8 cellular contexts compared by ENCODE assay signal in genomic region chr3:137970914-137971831, GRCh38. TPM values are rescaled to one million over a fixed set of nuclear protein-coding genes. Genes with fewer than 3 reads are reported as not detected.
A peak's percentile ranks its signal among the peaks of the same experiment; 100 is the strongest.
DNase-seq lines count a peak whose midpoint lies in the region; ATAC-seq and TF ChIP-seq lines count a peak whose summit lies in the region.

No MANE protein-coding gene starts in this region.

- H3K36me3 ChIP-seq in SK-N-SH (replicated peaks in 1 of 2; ENCODE audit: control insufficient read depth in 1 of 2, insufficient read depth in 2 of 2, low read length in 1 of 2) (no peaks in the 10 kb centered on the region), adipocyte (ENCODE audit: control insufficient read depth, insufficient read depth, low read length, severe bottlenecking) (no peaks in the 10 kb centered on the region)

- H3K9me2 ChIP-seq in SK-N-SH: no peaks in the 10 kb centered on the region

- POLR2A ChIA-PET in SK-N-SH (lab: Yijun Ruan, JAX): no interaction called here

- H3K79me2 ChIP-seq in SK-N-SH (ENCODE audit: insufficient read depth): no peaks in the 10 kb centered on the region

- peak overlapping the region; percentile 50; the same call in 1 of the 2 replicates for H3K4me2 ChIP-seq in SK-N-SH

- H3K4me3 ChIP-seq in NB4 (ENCODE audit: low read depth, low read length): no peak overlapping the region
- peak overlapping the region in 1 of 2 experiments; percentile 40; a peak in 3 of 4 replicates for H3K4me3 ChIP-seq in SK-N-SH (ENCODE audit: low read depth in 2 of 2, low read length in 1 of 2)
- peak overlapping the region; percentile 45 for H3K4me3 ChIP-seq in adipocyte (ENCODE audit: low read length)
- H3K4me3 ChIP-seq in retinal pigment epithelial cell (ENCODE audit: low read length): no peak overlapping the region

- no peaks in the 10 kb centered on the region for H3K36me3 Mint-ChIP-seq in HFFc6 (ENCODE audit: low read depth)

- no peaks in the 10 kb centered on the region for H3F3A ChIP-seq in SK-N-SH (replicated peaks; ENCODE audit: insufficient read depth)

- peaks cover 7% of the 10 kb centered on the region for H3K27me3 Mint-ChIP-seq in HFFc6 (ENCODE audit: insufficient read depth)

- intact Hi-C loops in left ventricle myocardium superior (cut with micrococcal nuclease): no loop called here

- H3K27ac Mint-ChIP-seq in HFFc6: no peak overlapping the region

- H3K9ac ChIP-seq in SK-N-SH (no peak overlapping the region), adipocyte (ENCODE audit: low read length) (peak overlapping the region; percentile 19)

- peak; percentile 93 for ATAC-seq in left ventricle myocardium superior

- CTCF ChIA-PET in SK-N-SH (lab: Yijun Ruan, JAX): interaction anchor here (0.6 to 5.9 kb wide), 62 partner anchors 8 to 939 kb away, joined by 3 to 75 read pairs (median 3); partner anchors contain the start of genes CLDN18 and SOX14

- WGBS in SK-N-SH (ENCODE audit: low lambda C conversion rate): 14% methylated on average over 18 of the region's 18 CpGs

- no peak for TF ChIP-seq POLR2A in NB4 (IDR thresholded peaks at IDR 0.05; ENCODE audit: extremely low read depth, insufficient read length)

- TF ChIP-seq CTCF in GM12873 (IDR thresholded peaks at IDR 0.05; ENCODE audit: insufficient read depth, low read depth, low read length, missing control alignments) (peak; percentile 94), HFFc6 (IDR thresholded peaks at IDR 0.05) (peak; percentile 92), NB4 (IDR thresholded peaks at IDR 0.05; ENCODE audit: low read depth, low read length) (peak; percentile 87), SK-N-SH (IDR thresholded peaks at IDR 0.05) (peak; percentile 85), retinal pigment epithelial cell (conservative IDR thresholded peaks at IDR 0.05; ENCODE audit: low read depth, low read length) (peak; percentile 97)

- H3K27me3 ChIP-seq in SK-N-SH (ENCODE audit: insufficient read depth): no peaks in the 10 kb centered on the region
- peaks cover 17% of the 10 kb centered on the region for H3K27me3 ChIP-seq in adipocyte (replicated peaks; ENCODE audit: control insufficient read depth, insufficient read depth, low read length)

- peak overlapping the region; percentile 21; the same call in 1 of the 2 replicates for H3K4me3 Mint-ChIP-seq in HFFc6

- no peaks in the 10 kb centered on the region for H4K20me1 ChIP-seq in SK-N-SH (ENCODE audit: insufficient read depth)

- TF ChIP-seq EP300 in SK-N-SH (IDR thresholded peaks at IDR 0.05; ENCODE audit: borderline replicate concordance in 1 of 2, low read depth in 1 of 2, low read length in 1 of 2): no peak

- H3K27ac ChIP-seq in SK-N-SH (ENCODE audit: low read depth in 2 of 2, low read length in 1 of 2): no peak overlapping the region

- peak; percentile 91 for TF ChIP-seq RAD21 in SK-N-SH (IDR thresholded peaks at IDR 0.05; ENCODE audit: low read length)

- H2AFZ ChIP-seq in SK-N-SH (ENCODE audit: low read depth): peak overlapping the region; percentile 78; the same call in 1 of the 2 replicates

- no peaks in the 10 kb centered on the region for H3K9me3 ChIP-seq in SK-N-SH
- no peaks in the 10 kb centered on the region for H3K9me3 ChIP-seq in adipocyte (ENCODE audit: control insufficient read depth, low read length)

- no peaks in the 10 kb centered on the region for H3K9me3 Mint-ChIP-seq in HFFc6

- no peaks in the 10 kb centered on the region for H3K4me1 Mint-ChIP-seq in HFFc6 (ENCODE audit: low read depth)

- DNase-seq in HFFc6 (peak; percentile 65), NB4 (ENCODE audit: low read depth) (peak; percentile 68), SK-N-SH (peak; percentile 72), adipocyte (ENCODE audit: low read depth) (peak; percentile 86), left ventricle myocardium superior (peak; percentile 85), retinal pigment epithelial cell (ENCODE audit: low read depth) (peak; percentile 9), cortex of kidney (lab: John Stamatoyannopoulos, UW) (no peak)

- H3K4me1 ChIP-seq in SK-N-SH (ENCODE audit: control insufficient read depth in 1 of 2, insufficient read depth in 2 of 2, low read depth in 1 of 2, low read length in 1 of 2) (peaks cover 0 to 3% of the 10 kb centered on the region in 2 experiments; a peak in 1 of 4 replicates), adipocyte (ENCODE audit: control insufficient read depth, insufficient read depth, low read length) (peaks cover 3% of the 10 kb centered on the region)

TF ChIP-seq in SK-N-SH, 30 proteins besides CTCF, POLR2A, EP300 and RAD21:
- TF ChIP-seq ELF1 (IDR thresholded peaks at IDR 0.05) (no peak), TEAD4 (IDR thresholded peaks at IDR 0.05; ENCODE audit: borderline replicate concordance, insufficient read depth) (no peak), SMC3 (IDR thresholded peaks at IDR 0.05; ENCODE audit: low read depth, low read length) (peak; percentile 82), SIN3A (IDR thresholded peaks at IDR 0.05; ENCODE audit: borderline replicate concordance, low read depth, low read length) (no peak), GATA2 (CRISPR knock-in tag; IDR thresholded peaks at IDR 0.05) (no peak), FOSL2 (IDR thresholded peaks at IDR 0.05; ENCODE audit: borderline replicate concordance, low read depth) (no peak), CHD2 (IDR thresholded peaks at IDR 0.05; ENCODE audit: low read length, partially characterized antibody) (peak; percentile 28), NFIC (IDR thresholded peaks at IDR 0.05; ENCODE audit: borderline replicate concordance) (no peak)

RNA-seq across cellular contexts. Expression of gene CLDN18, which starts 38.8 kb away (rescaled TPM):
- not detected for total RNA-seq in HFFc6 (2021; fragmentation: NEBNext Ultra II Directional; extraction: Animal tissue kit (Norgen Biotek cat#: 25700))
- not detected in 2 replicates for polyA plus RNA-seq in SK-N-SH (2012; rRNA removed)
- polyA plus RNA-seq in SK-N-SH (2012; cell fraction: cytosol; rRNA removed): not detected in 2 replicates
- polyA plus RNA-seq in SK-N-SH (2012; cell fraction: nucleus; rRNA removed): not detected in 2 replicates
- not detected for total RNA-seq in left ventricle myocardium superior
